Comparison of ENCODE assay signal across 1 cellular context in genomic region chr11:62507023-62507422, GRCh38.
TF ChIP-seq lines count a peak whose summit lies in the region.

No MANE protein-coding gene starts in this region.

TF ChIP-seq in HepG2, 621 proteins besides CTCF, POLR2A, EP300 and RAD21:
- TF ChIP-seq ZNF768 (CRISPR knock-in tag; IDR thresholded peaks at IDR 0.05) = peak; percentile 39; the same call in 1 of the 2 replicates
- TF ChIP-seq THAP7 (CRISPR knock-in tag; IDR thresholded peaks at IDR 0.05) = no peak
- TF ChIP-seq MYPOP (CRISPR knock-in tag; IDR thresholded peaks at IDR 0.05) = no peak
- no peak for TF ChIP-seq GPN1 (CRISPR knock-in tag; IDR thresholded peaks at IDR 0.05; ENCODE audit: borderline replicate concordance)
- no peak for TF ChIP-seq ZFP36L1 (CRISPR knock-in tag; IDR thresholded peaks at IDR 0.05)
- no peak for TF ChIP-seq MED1 (CRISPR knock-in tag; IDR thresholded peaks at IDR 0.05)
- TF ChIP-seq ZNF501 (CRISPR knock-in tag; IDR thresholded peaks at IDR 0.05) = 0 out of 2 replicates have a peak, but pooled peaks have one; percentile 19
- TF ChIP-seq U2AF2 (IDR thresholded peaks at IDR 0.05; ENCODE audit: low read depth, low read length) = no peak
- no peak for TF ChIP-seq DMTF1 (CRISPR knock-in tag; IDR thresholded peaks at IDR 0.05)
- TF ChIP-seq ZNF276 (CRISPR knock-in tag; IDR thresholded peaks at IDR 0.05; ENCODE audit: low read depth) = no peak
